2 cellular contexts compared by ENCODE assay signal in the genomic region with DNA sequence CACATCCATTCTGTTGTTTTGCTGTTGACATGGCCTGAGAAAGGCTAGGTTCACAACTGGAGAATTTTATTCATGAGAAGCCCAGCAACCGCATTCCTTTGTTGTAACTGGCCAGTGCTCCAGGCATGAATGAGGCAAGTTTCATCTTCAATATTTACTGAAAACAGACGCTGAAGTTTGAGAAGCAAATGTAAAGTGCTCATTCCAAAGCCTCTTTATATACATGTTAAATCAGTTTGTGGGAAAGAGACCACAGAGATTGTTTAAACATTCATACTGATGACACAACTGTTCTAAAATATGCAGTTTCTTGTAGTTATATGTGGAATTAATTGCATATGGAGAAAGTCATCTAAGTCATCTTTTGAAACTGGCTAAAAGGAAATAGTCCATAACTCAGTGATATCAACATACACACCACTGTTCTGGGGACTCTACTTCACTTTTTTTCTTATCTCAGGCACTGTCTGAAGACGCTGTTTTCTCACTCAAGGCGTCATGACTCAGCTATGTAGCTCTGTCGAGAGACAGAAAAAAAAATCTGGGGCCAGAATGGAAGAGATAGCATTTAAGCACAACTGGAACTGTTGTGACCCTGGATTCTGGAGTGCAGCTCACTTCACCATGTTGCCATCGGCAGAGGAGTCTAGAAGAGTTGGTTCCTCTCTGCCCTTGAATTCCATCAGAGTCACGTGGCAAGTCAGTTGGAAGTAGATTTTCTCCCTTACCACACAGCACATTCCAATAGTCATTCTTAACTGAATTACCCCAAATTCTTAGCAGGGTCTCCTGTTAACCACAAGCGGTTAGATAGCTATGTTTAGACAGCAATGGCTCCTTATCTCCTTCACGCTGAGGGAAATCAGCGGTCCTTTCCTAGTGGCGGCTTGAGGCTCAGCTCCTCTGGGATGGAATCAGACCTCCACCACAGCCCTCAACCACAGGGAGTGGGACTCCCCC.
TF ChIP-seq lines count a peak whose summit lies in the region.

No MANE protein-coding gene starts in this region.

TF ChIP-seq in GM23338, 12 proteins besides CTCF, POLR2A, EP300 and RAD21 (continued from another document):
- TF ChIP-seq ETS1 (IDR thresholded peaks at IDR 0.05) (no peak), ZNF331 (CRISPR knock-in tag; IDR thresholded peaks at IDR 0.05; ENCODE audit: low read depth) (no peak), EZH2 (IDR thresholded peaks at IDR 0.05; ENCODE audit: low read depth, unreplicated experiment) (no peak)

TF ChIP-seq in SK-N-SH, 30 proteins besides CTCF, POLR2A, EP300 and RAD21 (continued from another document):
- TF ChIP-seq, protein P1, sequence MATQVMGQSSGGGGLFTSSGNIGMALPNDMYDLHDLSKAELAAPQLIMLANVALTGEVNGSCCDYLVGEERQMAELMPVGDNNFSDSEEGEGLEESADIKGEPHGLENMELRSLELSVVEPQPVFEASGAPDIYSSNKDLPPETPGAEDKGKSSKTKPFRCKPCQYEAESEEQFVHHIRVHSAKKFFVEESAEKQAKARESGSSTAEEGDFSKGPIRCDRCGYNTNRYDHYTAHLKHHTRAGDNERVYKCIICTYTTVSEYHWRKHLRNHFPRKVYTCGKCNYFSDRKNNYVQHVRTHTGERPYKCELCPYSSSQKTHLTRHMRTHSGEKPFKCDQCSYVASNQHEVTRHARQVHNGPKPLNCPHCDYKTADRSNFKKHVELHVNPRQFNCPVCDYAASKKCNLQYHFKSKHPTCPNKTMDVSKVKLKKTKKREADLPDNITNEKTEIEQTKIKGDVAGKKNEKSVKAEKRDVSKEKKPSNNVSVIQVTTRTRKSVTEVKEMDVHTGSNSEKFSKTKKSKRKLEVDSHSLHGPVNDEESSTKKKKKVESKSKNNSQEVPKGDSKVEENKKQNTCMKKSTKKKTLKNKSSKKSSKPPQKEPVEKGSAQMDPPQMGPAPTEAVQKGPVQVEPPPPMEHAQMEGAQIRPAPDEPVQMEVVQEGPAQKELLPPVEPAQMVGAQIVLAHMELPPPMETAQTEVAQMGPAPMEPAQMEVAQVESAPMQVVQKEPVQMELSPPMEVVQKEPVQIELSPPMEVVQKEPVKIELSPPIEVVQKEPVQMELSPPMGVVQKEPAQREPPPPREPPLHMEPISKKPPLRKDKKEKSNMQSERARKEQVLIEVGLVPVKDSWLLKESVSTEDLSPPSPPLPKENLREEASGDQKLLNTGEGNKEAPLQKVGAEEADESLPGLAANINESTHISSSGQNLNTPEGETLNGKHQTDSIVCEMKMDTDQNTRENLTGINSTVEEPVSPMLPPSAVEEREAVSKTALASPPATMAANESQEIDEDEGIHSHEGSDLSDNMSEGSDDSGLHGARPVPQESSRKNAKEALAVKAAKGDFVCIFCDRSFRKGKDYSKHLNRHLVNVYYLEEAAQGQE (IDR thresholded peaks at IDR 0.05; ENCODE audit: low read depth, low read length) = no peak
- TF ChIP-seq FOXJ3 (CRISPR knock-in tag; IDR thresholded peaks at IDR 0.05) (no peak), ELF1 (IDR thresholded peaks at IDR 0.05) (peak; percentile 45; the same call in 1 of the 2 replicates)
